ENCODE assay signal across 10 cellular contexts in genomic region chr17:45902892-45903346, GRCh38. TPM values are rescaled to one million over a fixed set of nuclear protein-coding genes. Genes with fewer than 3 reads are reported as not detected.
DNase-seq lines count a peak whose midpoint lies in the region; ATAC-seq, FAIRE-seq and TF ChIP-seq lines count a peak whose summit lies in the region.
"Had no signal": no experiment of that assay in that cellular context is flagged by ENCODE, and none has a peak within 500 bp of the region (broad histone marks: within the 10 kb centered on the region; RNA-seq: fewer than 3 reads in every experiment).

No MANE protein-coding gene starts in this region.

- H3K36me3 ChIP-seq in K562 (ENCODE audit: control insufficient read depth, insufficient read depth, low read length) (no peaks in the 10 kb centered on the region), MM.1S (replicated peaks; ENCODE audit: insufficient read depth, low read length) (no peaks in the 10 kb centered on the region)

- no peak for TF ChIP-seq EP300 in K562 (IDR thresholded peaks at IDR 0.05; ENCODE audit: low read length)

- WGBS in K562 (ENCODE audit: insufficient coverage, low coverage, missing lambda C conversion rate) = 0% methylated on average over 7 of the region's 7 CpGs

- H3K27me3 ChIP-seq in K562 (ENCODE audit: control insufficient read depth in 2 of 2, insufficient read depth in 2 of 2, low read length in 2 of 2) (peaks cover 27 to 56% of the 10 kb centered on the region in 2 experiments), MM.1S (replicated peaks; ENCODE audit: insufficient read depth, low read length) (peaks cover 4% of the 10 kb centered on the region)

- H4K20me1 ChIP-seq in K562 (replicated peaks; ENCODE audit: control insufficient read depth, insufficient read depth, low read length) (peaks cover 18% of the 10 kb centered on the region; the same call in 1 of the 2 replicates), MM.1S (ENCODE audit: insufficient read depth, low read length) (no peaks in the 10 kb centered on the region)

- H3K27ac ChIP-seq in K562 (ENCODE audit: extremely low read depth, low read depth, low read length) (no peak overlapping the region), MM.1S (ENCODE audit: low read length) (no peak overlapping the region)

- H3K4me1 Mint-ChIP-seq in activated T-cell treated with anti-CD3 and anti-CD28 coated beads, Interleukin-2, amount 50 U/mL, for 4 hours (ENCODE audit: low read depth) = peaks cover 15% of the 10 kb centered on the region

- DNase-seq in DMS79 (lab: John Stamatoyannopoulos, UW) (peak; percentile 5), NCI-H2029 treated with DMSO at 0.1 percent for 48 hours (lab: John Stamatoyannopoulos, UW) (peak; percentile 82), K562 (ENCODE audit: extremely low read depth in 1 of 4, low spot score in 3 of 4) (peak; percentile 35 to 58 (median 47)), mucosa of gallbladder (ENCODE audit: low spot score) (peak; percentile 69), MM.1S (no peak), NCI-H1694 treated with DMSO at 0.1 percent for 48 hours (lab: John Stamatoyannopoulos, UW) (no peak), AG20443 (ENCODE audit: low spot score) (no peak)
- DNase-seq in activated T-cell treated with anti-CD3 and anti-CD28 coated beads, Interleukin-2, amount 50 U/mL, for 4 hours = no peak

- no TSS peak for BruUV-seq in K562 (replicated peaks; lab: Mats Ljungman, UMichigan)

- no peak overlapping the region for H3K4me3 Mint-ChIP-seq in activated T-cell treated with anti-CD3 and anti-CD28 coated beads, Interleukin-2, amount 50 U/mL, for 4 hours

- POLR2A ChIA-PET in K562 (lab: Yijun Ruan, JAX) = interaction anchor here (0.5 to 1.7 kb wide), 3 partner anchors 10 to 78 kb away, joined by 3 to 5 read pairs (median 3); no protein-coding TSS in a partner anchor

- peak; percentile 92 for FAIRE-seq in K562 (lab: Jason Lieb, UNC)

- intact Hi-C loops in K562 (cut with micrococcal nuclease) = no loop called here

- peak overlapping the region; percentile 74 for H2AFZ ChIP-seq in K562 (ENCODE audit: low read depth, low read length)
- no peak overlapping the region for H2AFZ ChIP-seq in MM.1S (ENCODE audit: low read length)

- peak; percentile 79 for ATAC-seq in K562
- ATAC-seq in activated T-cell treated with anti-CD3 and anti-CD28 coated beads, Interleukin-2, amount 50 U/mL, for 4 hours = no peak

- peaks cover 67% of the 10 kb centered on the region for H3K27me3 Mint-ChIP-seq in activated T-cell treated with anti-CD3 and anti-CD28 coated beads, Interleukin-2, amount 50 U/mL, for 4 hours (ENCODE audit: low read depth)

- no peak for TF ChIP-seq POLR2A in K562 (conservative IDR thresholded peaks at IDR 0.05)

- H3K79me2 ChIP-seq in K562 (ENCODE audit: control insufficient read depth, insufficient read depth, low read length) (no peaks in the 10 kb centered on the region), MM.1S (ENCODE audit: low read length) (no peaks in the 10 kb centered on the region)

- H3K9me3 ChIP-seq in K562 (replicated peaks; ENCODE audit: control insufficient read depth, insufficient read depth, low read depth, low read length) (no peaks in the 10 kb centered on the region), MM.1S (replicated peaks; ENCODE audit: insufficient read depth, low read length) (no peaks in the 10 kb centered on the region)

- in situ Hi-C loops in K562 (cut with MboI) = no loop called here

- H3K4me2 ChIP-seq in K562 (ENCODE audit: insufficient read depth, low read length) (peak overlapping the region; percentile 80), MM.1S (ENCODE audit: low read depth, low read length) (no peak overlapping the region)

- TF ChIP-seq CTCF in K562 (IDR thresholded peaks at IDR 0.05 in 2 of 3, conservative IDR thresholded peaks at IDR 0.05 in 1 of 3; ENCODE audit: insufficient read depth in 2 of 3, low read depth in 1 of 3, low read length in 3 of 3) (no peak), MM.1S (IDR thresholded peaks at IDR 0.05; ENCODE audit: low read length) (no peak)

- peak overlapping the region; percentile 22 for H3K4me3 ChIP-seq in K562
- no peak overlapping the region for H3K4me3 ChIP-seq in MM.1S (ENCODE audit: low read length)

- H3K9me2 ChIP-seq in MM.1S (replicated peaks; ENCODE audit: insufficient read depth, low read length) = no peaks in the 10 kb centered on the region

- CTCF ChIA-PET in K562 (lab: Yijun Ruan, JAX; ENCODE audit: low intra/inter-chr PET ratio) = no interaction called here

- H3K4me1 ChIP-seq in K562 (replicated peaks in 1 of 2; ENCODE audit: control insufficient read depth in 2 of 2, insufficient read depth in 2 of 2, low read length in 2 of 2) (peaks cover 8 to 13% of the 10 kb centered on the region in 2 experiments), MM.1S (ENCODE audit: low read length) (no peaks in the 10 kb centered on the region)

- no peaks in the 10 kb centered on the region for H3K9me3 Mint-ChIP-seq in activated T-cell treated with anti-CD3 and anti-CD28 coated beads, Interleukin-2, amount 50 U/mL, for 4 hours

- H3K36me3 Mint-ChIP-seq in activated T-cell treated with anti-CD3 and anti-CD28 coated beads, Interleukin-2, amount 50 U/mL, for 4 hours (ENCODE audit: insufficient read depth) = no peaks in the 10 kb centered on the region

- no peaks in the 10 kb centered on the region for H3K9me1 ChIP-seq in K562 (ENCODE audit: control insufficient read depth, insufficient read depth, low read length)

- H3K9ac ChIP-seq in K562 (ENCODE audit: insufficient read depth in 1 of 2, low read depth in 2 of 2, low read length in 2 of 2) (peak overlapping the region in 1 of 2 experiments; percentile 62; a peak in 1 of 4 replicates), MM.1S (ENCODE audit: low read length) (no peak overlapping the region)

- TF ChIP-seq RAD21 in K562 (CRISPR knock-in tag; conservative IDR thresholded peaks at IDR 0.05 in 1 of 2, IDR thresholded peaks at IDR 0.05 in 1 of 2) = no peak

- H3F3A ChIP-seq in MM.1S (ENCODE audit: insufficient read depth, low read length) = no peaks in the 10 kb centered on the region

TF ChIP-seq in K562, 482 proteins besides CTCF, POLR2A, EP300 and RAD21 (continues in another document):
- TF ChIP-seq TEAD4 (IDR thresholded peaks at IDR 0.05; ENCODE audit: low read length) = peak; percentile 61
- no peak for TF ChIP-seq TEAD4 (CRISPR knock-in tag; IDR thresholded peaks at IDR 0.05; ENCODE audit: borderline replicate concordance)
- TF ChIP-seq ZNF347 (CRISPR knock-in tag; IDR thresholded peaks at IDR 0.05; ENCODE audit: low read depth) = no peak
- peak; percentile 47 for TF ChIP-seq ZFP36 (IDR thresholded peaks at IDR 0.05; ENCODE audit: low read depth, low read length, partially characterized antibody)
- TF ChIP-seq ATF7 (IDR thresholded peaks at IDR 0.05) = peak; percentile 31; the same call in 1 of the 2 replicates
- TF ChIP-seq SAFB (IDR thresholded peaks at IDR 0.05; ENCODE audit: borderline replicate concordance, low read depth, low read length) = no peak
- TF ChIP-seq TCF3 (CRISPR knock-in tag; IDR thresholded peaks at IDR 0.05) = peak; percentile 61

RNA-seq across cellular contexts. Expression of gene MAPT, which starts 8.6 kb away (rescaled TPM):
- total RNA-seq in K562 (2011; cell fraction: chromatin; rRNA removed; ENCODE audit: low replicate concordance) = 2.1 and 2.2 TPM in 2 replicates
- 0.92 and 1.2 TPM in 2 replicates for total RNA-seq in K562 (2011; cell fraction: nucleolus; rRNA removed)
- total RNA-seq in K562 (2011; cell fraction: nucleoplasm; rRNA removed) = 1.1 and 1.5 TPM in 2 replicates
- 0.45 and 0.54 TPM in 2 replicates for total RNA-seq in K562 (2014; rRNA removed)
- total RNA-seq in K562 (2014; rRNA removed; fragmentation: Illumina TruSeq; extraction: Trizol) = 0.16 and 0.18 TPM in 2 replicates
- 0.29 and 0.49 TPM in 2 replicates for total RNA-seq in K562 (2015; rRNA removed; fragmentation: Illumina TruSeq; extraction: Trizol)
- 0.83 and 1.1 TPM in 2 replicates for total RNA-seq in K562 (2021)
- 0.31 and 0.36 TPM in 2 replicates for polyA plus RNA-seq in K562 (2011; rRNA removed)
- polyA plus RNA-seq in K562 (2011; cell fraction: cytosol; rRNA removed) = 0.15 and 0.31 TPM in 2 replicates
- 0.32 and 0.47 TPM in 2 replicates for polyA plus RNA-seq in K562 (2011; cell fraction: nucleus; rRNA removed)
- polyA plus RNA-seq in K562 (2012) = 1.9 and 4.6 TPM in 2 replicates
- polyA plus RNA-seq in K562 (2014; fragmentation: Illumina TruSeq; extraction: Trizol) = 0.58 and 1.1 TPM in 2 replicates
- polyA plus RNA-seq in K562 (2014; fragmentation: Nextera tagmentation; extraction: Ambion mirVana) = under 1 TPM; 0.04 to 0.14 TPM
- polyA plus RNA-seq in K562 (2014; rRNA removed) = 0.45 and 0.90 TPM in 2 replicates
- 0.35 and 0.42 TPM in 2 replicates for polyA minus RNA-seq in K562 (2011; rRNA and poly(A)+ RNA removed)
- polyA minus RNA-seq in K562 (2011; cell fraction: cytosol; rRNA and poly(A)+ RNA removed) = 0.36 and 0.86 TPM in 2 replicates
- polyA minus RNA-seq in K562 (2011; cell fraction: nucleus; rRNA and poly(A)+ RNA removed) = 0.40 and 0.44 TPM in 2 replicates
- total RNA-seq in mucosa of gallbladder = 11.0 TPM
- total RNA-seq in activated T-cell treated with anti-CD3 and anti-CD28 coated beads, Interleukin-2, amount 50 U/mL, for 4 hours = 1 to 10 TPM; 1.3 to 1.8 (median 1.8) TPM

RNA-seq across cellular contexts. Expression of gene SPPL2C, which starts 58.2 kb away (rescaled TPM):
- total RNA-seq in K562 (2011; cell fraction: chromatin; rRNA removed; ENCODE audit: low replicate concordance) = not detected in 2 replicates
- total RNA-seq in K562 (2011; cell fraction: nucleolus; rRNA removed) = not detected in 2 replicates
- total RNA-seq in K562 (2011; cell fraction: nucleoplasm; rRNA removed) = not detected in 2 replicates
- not detected in 2 replicates for total RNA-seq in K562 (2014; rRNA removed)
- total RNA-seq in K562 (2014; rRNA removed; fragmentation: Illumina TruSeq; extraction: Trizol) = not detected in 2 replicates
- total RNA-seq in K562 (2015; rRNA removed; fragmentation: Illumina TruSeq; extraction: Trizol) = not detected in 2 replicates
- total RNA-seq in K562 (2021) = not detected in 2 replicates
- polyA plus RNA-seq in K562 (2011; rRNA removed) = not detected in 2 replicates
- not detected in 2 replicates for polyA plus RNA-seq in K562 (2011; cell fraction: cytosol; rRNA removed)
- polyA plus RNA-seq in K562 (2011; cell fraction: nucleus; rRNA removed) = not detected in 2 replicates
- polyA plus RNA-seq in K562 (2012) = not detected in 2 replicates
- not detected in 2 replicates for polyA plus RNA-seq in K562 (2014; fragmentation: Illumina TruSeq; extraction: Trizol)
- not detected for polyA plus RNA-seq in K562 (2014; fragmentation: Nextera tagmentation; extraction: Ambion mirVana)
- polyA plus RNA-seq in K562 (2014; rRNA removed) = not detected in 2 replicates
- polyA minus RNA-seq in K562 (2011; rRNA and poly(A)+ RNA removed) = not detected in 2 replicates
- not detected in 2 replicates for polyA minus RNA-seq in K562 (2011; cell fraction: cytosol; rRNA and poly(A)+ RNA removed)
- not detected in 2 replicates for polyA minus RNA-seq in K562 (2011; cell fraction: nucleus; rRNA and poly(A)+ RNA removed)
- not detected for total RNA-seq in mucosa of gallbladder
- not detected for total RNA-seq in activated T-cell treated with anti-CD3 and anti-CD28 coated beads, Interleukin-2, amount 50 U/mL, for 4 hours
- total RNA-seq: renal cortical epithelial cell, subcutaneous adipose tissue had no signal

Comparison
In these comparisons a context has a peak if more than half of its experiments do, and no peak if none do; other contexts are left out.
1. DNase-seq: peak in DMS79 (single experiment), NCI-H2029 treated with DMSO at 0.1 percent for 48 hours (single experiment), K562 (4 of 4) and mucosa of gallbladder (single experiment); none in MM.1S (single experiment), activated T-cell treated with anti-CD3 and anti-CD28 coated beads, Interleukin-2, amount 50 U/mL, for 4 hours (single experiment), NCI-H1694 treated with DMSO at 0.1 percent for 48 hours (single experiment) and AG20443 (single experiment).